In the genomic region with DNA sequence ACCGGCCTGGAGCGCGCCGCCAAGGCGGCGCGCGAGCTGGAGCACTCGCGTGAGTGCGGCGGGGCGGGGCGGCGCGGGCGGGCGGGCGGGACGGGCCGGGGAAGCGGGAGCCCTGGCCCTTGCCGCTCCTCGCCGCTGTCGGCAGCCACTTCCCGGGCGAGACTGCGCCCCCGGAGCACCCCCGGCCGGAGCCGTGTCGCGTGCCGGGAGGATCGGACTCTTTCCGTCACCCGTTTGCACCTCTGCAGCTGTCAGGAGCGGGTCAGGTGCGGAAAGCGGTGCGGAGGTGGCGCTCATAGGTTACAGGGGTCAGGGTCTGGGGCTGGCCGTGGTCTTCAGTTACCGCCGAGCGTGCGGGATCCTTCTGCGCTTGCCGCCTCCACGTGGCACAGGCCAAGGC, we compare ENCODE assay signal across 8 cellular contexts. TPM values are rescaled to one million over a fixed set of nuclear protein-coding genes. Genes with fewer than 3 reads are reported as not detected.
DNase-seq lines count a peak whose midpoint lies in the region; ATAC-seq and TF ChIP-seq lines count a peak whose summit lies in the region.
"Not testable (repeated sequence)": the region's sequence is repeated elsewhere in the genome, so short reads cannot be mapped to it uniquely, and the experiment has no call there.

No MANE protein-coding gene starts in this region.

- WGBS in esophagus squamous epithelium, 2 donors: no CpG with 5 or more reads among the region's 52 CpGs
- WGBS in lung, 2 donors: 0% methylated on average over 13 to 47 of the region's 52 CpGs

- peak; percentile 33 for DNase-seq in T-helper 2 cell treated with Interferon-gamma antibody and Interleukin-4, amounts not matched to agents 5 μg/mL and 100 μg/mL, for 36 hours (ENCODE audit: low spot score)
- DNase-seq in esophagus squamous epithelium (lab: John Stamatoyannopoulos, UW); lung (ENCODE audit: low spot score): not testable (repeated sequence)

- ATAC-seq in GM19397 (IDR thresholded peaks at IDR 0.05; ENCODE audit: unreplicated experiment): peak; percentile 5
- peak; percentile 4 for ATAC-seq in HG03571 (IDR thresholded peaks at IDR 0.05; ENCODE audit: unreplicated experiment)
- ATAC-seq in lung (ENCODE audit: insufficient read depth, low FRiP score): not testable (repeated sequence)

- H3K36me3 Mint-ChIP-seq in T-helper 2 cell treated with Interferon-gamma antibody and Interleukin-4, amounts not matched to agents 5 μg/mL and 100 μg/mL, for 36 hours (ENCODE audit: low read depth); activated naive CD8-positive, alpha-beta T cell: not testable (repeated sequence)

- not testable (repeated sequence) for TF ChIP-seq POLR2A in esophagus squamous epithelium (IDR thresholded peaks at IDR 0.05)

- not testable (repeated sequence) for TF ChIP-seq CTCF in esophagus squamous epithelium (IDR thresholded peaks at IDR 0.05); lung (IDR thresholded peaks at IDR 0.05; ENCODE audit: control extremely low read depth, extremely low read depth)

- H3K9me3 Mint-ChIP-seq in T-helper 2 cell treated with Interferon-gamma antibody and Interleukin-4, amounts not matched to agents 5 μg/mL and 100 μg/mL, for 36 hours; activated naive CD8-positive, alpha-beta T cell (ENCODE audit: low read depth): not testable (repeated sequence)

- not testable (repeated sequence) for H3K4me1 Mint-ChIP-seq in T-helper 2 cell treated with Interferon-gamma antibody and Interleukin-4, amounts not matched to agents 5 μg/mL and 100 μg/mL, for 36 hours (ENCODE audit: low read depth)
- peaks cover 10% of the 10 kb centered on the region for H3K4me1 Mint-ChIP-seq in activated naive CD8-positive, alpha-beta T cell (ENCODE audit: low read depth)

- H3K4me3 ChIP-seq in ACC112 (ENCODE audit: low read depth, low read length): peak overlapping the region; percentile 90
- peak overlapping the region; percentile 64 to 84 (median 82) for H3K4me3 ChIP-seq in esophagus squamous epithelium
- peak overlapping the region; percentile 63 for H3K4me3 ChIP-seq in lung
- peak overlapping the region; percentile 66 to 95 (median 87) for H3K4me3 ChIP-seq in skin epidermis

- H3K27me3 ChIP-seq in ACC112 (ENCODE audit: insufficient read depth, low read length); esophagus squamous epithelium; lung (ENCODE audit: control insufficient read depth, insufficient read depth): not testable (repeated sequence)

- H3K36me3 ChIP-seq in ACC112 (ENCODE audit: insufficient read depth, low read length); lung (ENCODE audit: control insufficient read depth in 2 of 2, insufficient read depth in 2 of 2, low read length in 2 of 2): not testable (repeated sequence)
- peaks cover 0 to 25% (median 3%) of the 10 kb centered on the region in 3 donors for H3K36me3 ChIP-seq in esophagus squamous epithelium

- H3K27me3 Mint-ChIP-seq in T-helper 2 cell treated with Interferon-gamma antibody and Interleukin-4, amounts not matched to agents 5 μg/mL and 100 μg/mL, for 36 hours (ENCODE audit: low read depth); activated naive CD8-positive, alpha-beta T cell: not testable (repeated sequence)

- not testable (repeated sequence) for H3K9me3 ChIP-seq in esophagus squamous epithelium; lung (ENCODE audit: control insufficient read depth in 2 of 2, insufficient read depth in 1 of 2, low read length in 1 of 2)

- H3K79me2 ChIP-seq in ACC112 (ENCODE audit: control insufficient read depth, insufficient read depth, low read length, unreplicated experiment): peaks cover 25% of the 10 kb centered on the region

- H3K4me3 Mint-ChIP-seq in T-helper 2 cell treated with Interferon-gamma antibody and Interleukin-4, amounts not matched to agents 5 μg/mL and 100 μg/mL, for 36 hours: peak overlapping the region; percentile 79
- H3K4me3 Mint-ChIP-seq in activated naive CD8-positive, alpha-beta T cell: peak overlapping the region; percentile 85

- intact Hi-C loops in esophagus squamous epithelium (cut with DNase I): loop anchor here (10.0 kb wide), 1 partner anchor 128 kb away; no protein-coding TSS in a partner anchor

- peak overlapping the region; percentile 60 for H3K27ac Mint-ChIP-seq in T-helper 2 cell treated with Interferon-gamma antibody and Interleukin-4, amounts not matched to agents 5 μg/mL and 100 μg/mL, for 36 hours
- H3K27ac Mint-ChIP-seq in activated naive CD8-positive, alpha-beta T cell: not testable (repeated sequence)

- not testable (repeated sequence) for H3K4me1 ChIP-seq in ACC112 (ENCODE audit: control insufficient read depth, insufficient read depth, low read length, unreplicated experiment); lung (ENCODE audit: control insufficient read depth in 2 of 2, insufficient read depth in 2 of 2, low read length in 2 of 2)
- H3K4me1 ChIP-seq in esophagus squamous epithelium: peaks cover 5 to 21% (median 10%) of the 10 kb centered on the region in 3 donors

- H3K27ac ChIP-seq in ACC112 (ENCODE audit: low read depth, low read length); lung (ENCODE audit: low read depth in 1 of 2, low read length in 1 of 2): not testable (repeated sequence)
- H3K27ac ChIP-seq in esophagus squamous epithelium (peak overlapping the region; percentile 44 to 95 (median 94)), skin epidermis (peak overlapping the region in 18 of 21 experiments; percentile 78 to 98 (median 95))

- not testable (repeated sequence) for H2AFZ ChIP-seq in ACC112 (ENCODE audit: low read length, unreplicated experiment)

RNA-seq across cellular contexts. Expression of gene ATAD3A, which starts 0.5 kb away (rescaled TPM):
- total RNA-seq in esophagus squamous epithelium (10 to 100 TPM; 27.0 to 53.8 (median 32.6) TPM), lung (10 to 100 TPM in 1 of 2 donors, 1 to 10 TPM in 1; 8.1 to 31.3 TPM)
- polyA plus RNA-seq in lung: 10 to 100 TPM; 26.9 to 29.8 TPM

RNA-seq across cellular contexts. Expression of gene TMEM240, which starts 28.0 kb away (rescaled TPM):
- total RNA-seq in esophagus squamous epithelium: 1 to 10 TPM in 1 of 4 donors, not detected in 3; 2.7 TPM
- total RNA-seq in lung: 1 to 10 TPM; 2.3 to 3.9 TPM
- 1 to 10 TPM; 2.3 to 4.2 TPM for polyA plus RNA-seq in lung

RNA-seq across cellular contexts. Expression of gene ATAD3B, which starts 40.9 kb away (rescaled TPM):
- total RNA-seq in esophagus squamous epithelium: 10 to 100 TPM in 3 of 4 donors, 1 to 10 TPM in 1; 9.9 to 40.1 (median 24.1) TPM
- 10 to 100 TPM; 21.6 to 39.0 TPM for total RNA-seq in lung
- polyA plus RNA-seq in lung: 10 to 100 TPM; 23.4 to 32.6 TPM
